ENCODE assay signal across 1 cellular context in the genomic region with DNA sequence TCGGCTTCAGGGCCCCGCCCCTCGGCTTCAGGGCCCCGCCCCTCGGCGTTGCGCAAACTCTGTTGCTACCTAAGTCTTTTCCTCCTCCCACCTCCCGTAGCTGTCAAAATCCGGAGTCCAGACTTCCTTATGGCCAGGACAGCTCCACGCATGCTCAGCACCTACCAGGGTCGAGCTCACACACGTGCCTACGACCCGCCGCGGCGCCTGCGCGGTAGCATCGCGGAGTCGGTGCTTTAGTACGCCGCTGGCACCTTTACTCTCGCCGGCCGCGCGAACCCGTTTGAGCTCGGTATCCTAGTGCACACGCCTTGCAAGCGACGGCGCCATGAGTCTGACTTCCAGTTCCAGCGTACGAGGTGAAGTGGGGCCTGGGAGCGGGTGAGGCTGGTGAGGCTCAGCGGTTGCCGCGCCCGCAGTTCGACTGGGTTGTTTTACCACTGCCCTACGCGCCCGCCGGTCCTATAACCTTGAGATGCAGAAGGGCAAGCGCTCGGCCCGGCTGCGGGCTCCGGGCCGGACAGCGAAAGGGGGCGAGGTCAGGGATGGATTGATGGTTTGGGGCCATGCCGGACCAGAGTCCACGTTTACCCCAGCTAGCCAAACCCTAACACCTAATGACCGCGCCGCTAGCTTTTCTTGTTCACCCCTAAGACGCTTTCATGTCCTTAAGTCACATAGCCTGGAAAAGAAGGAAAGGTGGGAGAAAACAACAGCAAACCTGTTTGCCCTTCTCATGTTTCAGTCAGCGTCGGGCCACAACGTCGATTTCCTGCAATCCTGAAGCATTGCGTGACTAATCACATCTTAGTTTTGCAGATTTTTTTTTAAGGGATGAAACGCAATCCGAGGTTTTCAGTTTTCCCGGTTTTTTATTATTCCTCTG.
A peak's percentile ranks its signal among the peaks of the same experiment; 100 is the strongest.
TF ChIP-seq lines count a peak whose summit lies in the region.

A gene (plus strand): TSS at position 217 of the 886 bp plus-strand sequence. CDS start 112 bp downstream, at position 329.

TF ChIP-seq in HepG2, 621 proteins besides CTCF, POLR2A, EP300 and RAD21 (continued from another document and continues in another):
- TF ChIP-seq, protein P1, sequence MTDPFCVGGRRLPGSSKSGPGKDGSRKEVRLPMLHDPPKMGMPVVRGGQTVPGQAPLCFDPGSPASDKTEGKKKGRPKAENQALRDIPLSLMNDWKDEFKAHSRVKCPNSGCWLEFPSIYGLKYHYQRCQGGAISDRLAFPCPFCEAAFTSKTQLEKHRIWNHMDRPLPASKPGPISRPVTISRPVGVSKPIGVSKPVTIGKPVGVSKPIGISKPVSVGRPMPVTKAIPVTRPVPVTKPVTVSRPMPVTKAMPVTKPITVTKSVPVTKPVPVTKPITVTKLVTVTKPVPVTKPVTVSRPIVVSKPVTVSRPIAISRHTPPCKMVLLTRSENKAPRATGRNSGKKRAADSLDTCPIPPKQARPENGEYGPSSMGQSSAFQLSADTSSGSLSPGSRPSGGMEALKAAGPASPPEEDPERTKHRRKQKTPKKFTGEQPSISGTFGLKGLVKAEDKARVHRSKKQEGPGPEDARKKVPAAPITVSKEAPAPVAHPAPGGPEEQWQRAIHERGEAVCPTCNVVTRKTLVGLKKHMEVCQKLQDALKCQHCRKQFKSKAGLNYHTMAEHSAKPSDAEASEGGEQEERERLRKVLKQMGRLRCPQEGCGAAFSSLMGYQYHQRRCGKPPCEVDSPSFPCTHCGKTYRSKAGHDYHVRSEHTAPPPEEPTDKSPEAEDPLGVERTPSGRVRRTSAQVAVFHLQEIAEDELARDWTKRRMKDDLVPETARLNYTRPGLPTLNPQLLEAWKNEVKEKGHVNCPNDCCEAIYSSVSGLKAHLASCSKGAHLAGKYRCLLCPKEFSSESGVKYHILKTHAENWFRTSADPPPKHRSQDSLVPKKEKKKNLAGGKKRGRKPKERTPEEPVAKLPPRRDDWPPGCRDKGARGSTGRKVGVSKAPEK (CRISPR knock-in tag; IDR thresholded peaks at IDR 0.05; ENCODE audit: borderline replicate concordance): no peak; the same call in 1 of the 2 replicates
- TF ChIP-seq RFXAP (CRISPR knock-in tag; IDR thresholded peaks at IDR 0.05; ENCODE audit: borderline replicate concordance) (peak; percentile 92), RNF2 (conservative IDR thresholded peaks at IDR 0.05; ENCODE audit: low read depth) (peak; percentile 99), SRF (IDR thresholded peaks at IDR 0.05; ENCODE audit: low read depth, low read length) (no peak), CBFB (CRISPR knock-in tag; IDR thresholded peaks at IDR 0.05) (peak; percentile 56; the same call in 1 of the 2 replicates), ZNF180 (CRISPR knock-in tag; IDR thresholded peaks at IDR 0.05; ENCODE audit: borderline replicate concordance, low read depth) (no peak), RXRA (CRISPR knock-in tag; IDR thresholded peaks at IDR 0.05) (peak; percentile 81; the same call in 1 of the 2 replicates), IKZF4 (CRISPR knock-in tag; IDR thresholded peaks at IDR 0.05; ENCODE audit: borderline replicate concordance, low read depth, not compliant biosample characterization) (peak; percentile 88), ZNF235 (CRISPR knock-in tag; IDR thresholded peaks at IDR 0.05; ENCODE audit: borderline replicate concordance) (peak; percentile 86; the same call in 1 of the 2 replicates), KDM2A (CRISPR knock-in tag; IDR thresholded peaks at IDR 0.05; ENCODE audit: borderline replicate concordance, low read depth) (peak; percentile 92), ZNF792 (CRISPR knock-in tag; IDR thresholded peaks at IDR 0.05) (peak; percentile 97)
- TF ChIP-seq, protein P2, sequence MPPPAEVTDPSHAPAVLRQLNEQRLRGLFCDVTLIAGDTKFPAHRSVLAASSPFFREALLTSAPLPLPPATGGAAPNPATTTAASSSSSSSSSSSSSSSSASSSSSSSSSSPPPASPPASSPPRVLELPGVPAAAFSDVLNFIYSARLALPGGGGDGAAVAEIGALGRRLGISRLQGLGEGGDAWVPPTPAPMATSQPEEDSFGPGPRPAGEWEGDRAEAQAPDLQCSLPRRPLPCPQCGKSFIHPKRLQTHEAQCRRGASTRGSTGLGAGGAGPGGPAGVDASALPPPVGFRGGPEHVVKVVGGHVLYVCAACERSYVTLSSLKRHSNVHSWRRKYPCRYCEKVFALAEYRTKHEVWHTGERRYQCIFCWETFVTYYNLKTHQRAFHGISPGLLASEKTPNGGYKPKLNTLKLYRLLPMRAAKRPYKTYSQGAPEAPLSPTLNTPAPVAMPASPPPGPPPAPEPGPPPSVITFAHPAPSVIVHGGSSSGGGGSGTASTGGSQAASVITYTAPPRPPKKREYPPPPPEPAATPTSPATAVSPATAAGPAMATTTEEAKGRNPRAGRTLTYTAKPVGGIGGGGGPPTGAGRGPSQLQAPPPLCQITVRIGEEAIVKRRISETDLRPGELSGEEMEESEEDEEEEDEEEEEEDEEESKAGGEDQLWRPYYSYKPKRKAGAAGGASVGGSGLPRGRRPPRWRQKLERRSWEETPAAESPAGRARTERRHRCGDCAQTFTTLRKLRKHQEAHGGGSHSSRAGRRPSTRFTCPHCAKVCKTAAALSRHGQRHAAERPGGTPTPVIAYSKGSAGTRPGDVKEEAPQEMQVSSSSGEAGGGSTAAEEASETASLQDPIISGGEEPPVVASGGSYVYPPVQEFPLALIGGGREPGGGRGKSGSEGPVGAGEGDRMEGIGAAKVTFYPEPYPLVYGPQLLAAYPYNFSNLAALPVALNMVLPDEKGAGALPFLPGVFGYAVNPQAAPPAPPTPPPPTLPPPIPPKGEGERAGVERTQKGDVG (CRISPR knock-in tag; IDR thresholded peaks at IDR 0.05; ENCODE audit: borderline replicate concordance): peak; percentile 92; the same call in 1 of the 2 replicates
- TF ChIP-seq, protein P3, sequence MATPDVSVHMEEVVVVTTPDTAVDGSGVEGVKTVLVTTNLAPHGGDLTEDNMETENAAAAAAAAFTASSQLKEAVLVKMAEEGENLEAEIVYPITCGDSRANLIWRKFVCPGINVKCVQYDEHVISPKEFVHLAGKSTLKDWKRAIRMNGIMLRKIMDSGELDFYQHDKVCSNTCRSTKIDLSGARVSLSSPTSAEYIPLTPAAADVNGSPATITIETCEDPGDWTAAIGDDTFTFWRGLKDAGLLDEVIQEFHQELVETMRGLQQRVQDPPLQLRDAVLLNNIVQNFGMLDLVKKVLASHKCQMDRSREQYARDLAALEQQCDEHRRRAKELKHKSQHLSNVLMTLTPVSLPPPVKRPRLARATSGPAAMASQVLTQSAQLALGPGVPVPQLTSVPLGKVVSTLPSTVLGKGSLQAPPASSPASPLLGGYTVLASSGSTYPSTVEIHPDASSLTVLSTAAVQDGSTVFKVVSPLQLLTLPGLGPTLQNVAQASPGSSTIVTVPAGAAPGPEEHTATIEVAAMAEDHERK (CRISPR knock-in tag; IDR thresholded peaks at IDR 0.05; ENCODE audit: low read depth): no peak; the same call in 1 of the 2 replicates
- TF ChIP-seq, protein P4, sequence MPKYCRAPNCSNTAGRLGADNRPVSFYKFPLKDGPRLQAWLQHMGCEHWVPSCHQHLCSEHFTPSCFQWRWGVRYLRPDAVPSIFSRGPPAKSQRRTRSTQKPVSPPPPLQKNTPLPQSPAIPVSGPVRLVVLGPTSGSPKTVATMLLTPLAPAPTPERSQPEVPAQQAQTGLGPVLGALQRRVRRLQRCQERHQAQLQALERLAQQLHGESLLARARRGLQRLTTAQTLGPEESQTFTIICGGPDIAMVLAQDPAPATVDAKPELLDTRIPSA (CRISPR knock-in tag; IDR thresholded peaks at IDR 0.05; ENCODE audit: borderline replicate concordance): 0 out of 2 replicates have a peak, but pooled peaks have one; percentile 42
- TF ChIP-seq, protein P5, sequence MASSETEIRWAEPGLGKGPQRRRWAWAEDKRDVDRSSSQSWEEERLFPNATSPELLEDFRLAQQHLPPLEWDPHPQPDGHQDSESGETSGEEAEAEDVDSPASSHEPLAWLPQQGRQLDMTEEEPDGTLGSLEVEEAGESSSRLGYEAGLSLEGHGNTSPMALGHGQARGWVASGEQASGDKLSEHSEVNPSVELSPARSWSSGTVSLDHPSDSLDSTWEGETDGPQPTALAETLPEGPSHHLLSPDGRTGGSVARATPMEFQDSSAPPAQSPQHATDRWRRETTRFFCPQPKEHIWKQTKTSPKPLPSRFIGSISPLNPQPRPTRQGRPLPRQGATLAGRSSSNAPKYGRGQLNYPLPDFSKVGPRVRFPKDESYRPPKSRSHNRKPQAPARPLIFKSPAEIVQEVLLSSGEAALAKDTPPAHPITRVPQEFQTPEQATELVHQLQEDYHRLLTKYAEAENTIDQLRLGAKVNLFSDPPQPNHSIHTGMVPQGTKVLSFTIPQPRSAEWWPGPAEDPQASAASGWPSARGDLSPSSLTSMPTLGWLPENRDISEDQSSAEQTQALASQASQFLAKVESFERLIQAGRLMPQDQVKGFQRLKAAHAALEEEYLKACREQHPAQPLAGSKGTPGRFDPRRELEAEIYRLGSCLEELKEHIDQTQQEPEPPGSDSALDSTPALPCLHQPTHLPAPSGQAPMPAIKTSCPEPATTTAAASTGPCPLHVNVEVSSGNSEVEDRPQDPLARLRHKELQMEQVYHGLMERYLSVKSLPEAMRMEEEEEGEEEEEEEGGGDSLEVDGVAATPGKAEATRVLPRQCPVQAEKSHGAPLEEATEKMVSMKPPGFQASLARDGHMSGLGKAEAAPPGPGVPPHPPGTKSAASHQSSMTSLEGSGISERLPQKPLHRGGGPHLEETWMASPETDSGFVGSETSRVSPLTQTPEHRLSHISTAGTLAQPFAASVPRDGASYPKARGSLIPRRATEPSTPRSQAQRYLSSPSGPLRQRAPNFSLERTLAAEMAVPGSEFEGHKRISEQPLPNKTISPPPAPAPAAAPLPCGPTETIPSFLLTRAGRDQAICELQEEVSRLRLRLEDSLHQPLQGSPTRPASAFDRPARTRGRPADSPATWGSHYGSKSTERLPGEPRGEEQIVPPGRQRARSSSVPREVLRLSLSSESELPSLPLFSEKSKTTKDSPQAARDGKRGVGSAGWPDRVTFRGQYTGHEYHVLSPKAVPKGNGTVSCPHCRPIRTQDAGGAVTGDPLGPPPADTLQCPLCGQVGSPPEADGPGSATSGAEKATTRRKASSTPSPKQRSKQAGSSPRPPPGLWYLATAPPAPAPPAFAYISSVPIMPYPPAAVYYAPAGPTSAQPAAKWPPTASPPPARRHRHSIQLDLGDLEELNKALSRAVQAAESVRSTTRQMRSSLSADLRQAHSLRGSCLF (CRISPR knock-in tag; IDR thresholded peaks at IDR 0.05; ENCODE audit: borderline replicate concordance): peak; percentile 88; the same call in 1 of the 2 replicates
- TF ChIP-seq, protein P6, sequence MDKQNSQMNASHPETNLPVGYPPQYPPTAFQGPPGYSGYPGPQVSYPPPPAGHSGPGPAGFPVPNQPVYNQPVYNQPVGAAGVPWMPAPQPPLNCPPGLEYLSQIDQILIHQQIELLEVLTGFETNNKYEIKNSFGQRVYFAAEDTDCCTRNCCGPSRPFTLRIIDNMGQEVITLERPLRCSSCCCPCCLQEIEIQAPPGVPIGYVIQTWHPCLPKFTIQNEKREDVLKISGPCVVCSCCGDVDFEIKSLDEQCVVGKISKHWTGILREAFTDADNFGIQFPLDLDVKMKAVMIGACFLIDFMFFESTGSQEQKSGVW (CRISPR knock-in tag; IDR thresholded peaks at IDR 0.05; ENCODE audit: borderline replicate concordance): 0 out of 2 replicates have a peak, but pooled peaks have one; percentile 62
- TF ChIP-seq, protein P7, sequence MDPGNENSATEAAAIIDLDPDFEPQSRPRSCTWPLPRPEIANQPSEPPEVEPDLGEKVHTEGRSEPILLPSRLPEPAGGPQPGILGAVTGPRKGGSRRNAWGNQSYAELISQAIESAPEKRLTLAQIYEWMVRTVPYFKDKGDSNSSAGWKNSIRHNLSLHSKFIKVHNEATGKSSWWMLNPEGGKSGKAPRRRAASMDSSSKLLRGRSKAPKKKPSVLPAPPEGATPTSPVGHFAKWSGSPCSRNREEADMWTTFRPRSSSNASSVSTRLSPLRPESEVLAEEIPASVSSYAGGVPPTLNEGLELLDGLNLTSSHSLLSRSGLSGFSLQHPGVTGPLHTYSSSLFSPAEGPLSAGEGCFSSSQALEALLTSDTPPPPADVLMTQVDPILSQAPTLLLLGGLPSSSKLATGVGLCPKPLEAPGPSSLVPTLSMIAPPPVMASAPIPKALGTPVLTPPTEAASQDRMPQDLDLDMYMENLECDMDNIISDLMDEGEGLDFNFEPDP (CRISPR knock-in tag; conservative IDR thresholded peaks at IDR 0.05): peak; percentile 88; the same call in 1 of the 2 replicates
- TF ChIP-seq, protein P8, sequence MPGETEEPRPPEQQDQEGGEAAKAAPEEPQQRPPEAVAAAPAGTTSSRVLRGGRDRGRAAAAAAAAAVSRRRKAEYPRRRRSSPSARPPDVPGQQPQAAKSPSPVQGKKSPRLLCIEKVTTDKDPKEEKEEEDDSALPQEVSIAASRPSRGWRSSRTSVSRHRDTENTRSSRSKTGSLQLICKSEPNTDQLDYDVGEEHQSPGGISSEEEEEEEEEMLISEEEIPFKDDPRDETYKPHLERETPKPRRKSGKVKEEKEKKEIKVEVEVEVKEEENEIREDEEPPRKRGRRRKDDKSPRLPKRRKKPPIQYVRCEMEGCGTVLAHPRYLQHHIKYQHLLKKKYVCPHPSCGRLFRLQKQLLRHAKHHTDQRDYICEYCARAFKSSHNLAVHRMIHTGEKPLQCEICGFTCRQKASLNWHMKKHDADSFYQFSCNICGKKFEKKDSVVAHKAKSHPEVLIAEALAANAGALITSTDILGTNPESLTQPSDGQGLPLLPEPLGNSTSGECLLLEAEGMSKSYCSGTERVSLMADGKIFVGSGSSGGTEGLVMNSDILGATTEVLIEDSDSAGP (CRISPR knock-in tag; IDR thresholded peaks at IDR 0.05; ENCODE audit: borderline replicate concordance): peak; percentile 95
- TF ChIP-seq, protein P9, sequence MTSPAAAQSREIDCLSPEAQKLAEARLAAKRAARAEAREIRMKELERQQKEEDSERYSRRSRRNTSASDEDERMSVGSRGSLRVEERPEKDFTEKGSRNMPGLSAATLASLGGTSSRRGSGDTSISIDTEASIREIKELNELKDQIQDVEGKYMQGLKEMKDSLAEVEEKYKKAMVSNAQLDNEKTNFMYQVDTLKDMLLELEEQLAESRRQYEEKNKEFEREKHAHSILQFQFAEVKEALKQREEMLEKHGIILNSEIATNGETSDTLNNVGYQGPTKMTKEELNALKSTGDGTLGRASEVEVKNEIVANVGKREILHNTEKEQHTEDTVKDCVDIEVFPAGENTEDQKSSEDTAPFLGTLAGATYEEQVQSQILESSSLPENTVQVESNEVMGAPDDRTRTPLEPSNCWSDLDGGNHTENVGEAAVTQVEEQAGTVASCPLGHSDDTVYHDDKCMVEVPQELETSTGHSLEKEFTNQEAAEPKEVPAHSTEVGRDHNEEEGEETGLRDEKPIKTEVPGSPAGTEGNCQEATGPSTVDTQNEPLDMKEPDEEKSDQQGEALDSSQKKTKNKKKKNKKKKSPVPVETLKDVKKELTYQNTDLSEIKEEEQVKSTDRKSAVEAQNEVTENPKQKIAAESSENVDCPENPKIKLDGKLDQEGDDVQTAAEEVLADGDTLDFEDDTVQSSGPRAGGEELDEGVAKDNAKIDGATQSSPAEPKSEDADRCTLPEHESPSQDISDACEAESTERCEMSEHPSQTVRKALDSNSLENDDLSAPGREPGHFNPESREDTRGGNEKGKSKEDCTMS (CRISPR knock-in tag; conservative IDR thresholded peaks at IDR 0.05): no peak
- TF ChIP-seq, protein P10, sequence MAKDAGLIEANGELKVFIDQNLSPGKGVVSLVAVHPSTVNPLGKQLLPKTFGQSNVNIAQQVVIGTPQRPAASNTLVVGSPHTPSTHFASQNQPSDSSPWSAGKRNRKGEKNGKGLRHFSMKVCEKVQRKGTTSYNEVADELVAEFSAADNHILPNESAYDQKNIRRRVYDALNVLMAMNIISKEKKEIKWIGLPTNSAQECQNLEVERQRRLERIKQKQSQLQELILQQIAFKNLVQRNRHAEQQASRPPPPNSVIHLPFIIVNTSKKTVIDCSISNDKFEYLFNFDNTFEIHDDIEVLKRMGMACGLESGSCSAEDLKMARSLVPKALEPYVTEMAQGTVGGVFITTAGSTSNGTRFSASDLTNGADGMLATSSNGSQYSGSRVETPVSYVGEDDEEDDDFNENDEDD (CRISPR knock-in tag; IDR thresholded peaks at IDR 0.05; ENCODE audit: borderline replicate concordance): peak; percentile 93; the same call in 1 of the 2 replicates
